ENCODE assay signal across 10 cellular contexts in the genomic region with DNA sequence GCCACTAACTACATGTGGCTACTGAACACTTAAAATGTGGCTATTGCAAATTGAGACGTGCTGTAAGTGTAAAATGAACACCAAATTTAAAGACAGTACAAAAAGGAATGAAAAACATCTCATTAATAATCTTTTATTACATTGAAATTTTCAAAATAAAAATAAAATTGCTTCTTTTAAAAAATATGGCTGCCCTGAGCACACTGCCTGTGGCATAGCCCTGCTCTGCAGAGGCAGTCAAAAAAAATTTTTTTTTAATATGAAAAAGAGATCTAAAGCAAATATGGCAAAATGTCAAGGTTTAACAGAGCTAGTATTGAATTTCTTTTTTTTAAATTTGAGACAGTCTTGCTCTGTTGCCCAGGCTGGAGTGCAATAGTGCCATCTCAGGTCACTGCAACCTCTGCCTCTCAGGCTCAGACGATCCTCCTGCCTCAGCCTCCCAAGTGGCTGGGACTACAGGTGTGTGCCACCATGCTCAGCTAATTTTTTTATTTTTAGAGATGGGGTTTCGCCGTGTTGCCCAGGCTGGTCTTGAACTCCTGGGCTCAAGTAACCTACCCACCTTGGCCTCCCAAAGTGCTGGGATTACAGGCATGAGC. TPM values are rescaled to one million over a fixed set of nuclear protein-coding genes. Genes with fewer than 3 reads are reported as not detected.
DNase-seq lines count a peak whose midpoint lies in the region; ATAC-seq, FAIRE-seq and TF ChIP-seq lines count a peak whose summit lies in the region.
"Had no signal": no experiment of that assay in that cellular context is flagged by ENCODE, and none has a peak within 500 bp of the region (broad histone marks: within the 10 kb centered on the region; RNA-seq: fewer than 3 reads in every experiment).

No MANE protein-coding gene starts in this region.

- H3K4me3 Mint-ChIP-seq in activated CD4-positive, alpha-beta memory T cell treated with anti-CD3 and anti-CD28 coated beads for 36 hours: no peak overlapping the region

- H3K4me3 ChIP-seq in HepG2 (replicated peaks in 1 of 3; ENCODE audit: insufficient read depth in 1 of 3, low read depth in 2 of 3, low read length in 3 of 3) (no peak overlapping the region), right lobe of liver (no peak overlapping the region), PC-9 (no peak overlapping the region), suprapubic skin (no peak overlapping the region)
- H3K4me3 ChIP-seq: gastrocnemius medialis, vagina had no signal

- H3K36me3 ChIP-seq in HepG2 (replicated peaks in 1 of 2; ENCODE audit: control insufficient read depth in 1 of 2, insufficient read depth in 2 of 2, low read length in 2 of 2): peaks cover 0 to 8% of the 10 kb centered on the region in 2 experiments; a peak in 1 of 5 replicates
- no peaks in the 10 kb centered on the region for H3K36me3 ChIP-seq in right lobe of liver
- no peaks in the 10 kb centered on the region for H3K36me3 ChIP-seq in PC-9 (ENCODE audit: low read depth)
- no peaks in the 10 kb centered on the region for H3K36me3 ChIP-seq in suprapubic skin
- H3K36me3 ChIP-seq: gastrocnemius medialis, vagina had no signal

- TF ChIP-seq RAD21 in HepG2 (CRISPR knock-in tag; IDR thresholded peaks at IDR 0.05): no peak

- intact Hi-C loops in HepG2 (cut with micrococcal nuclease; ENCODE audit: unreplicated experiment) (loop anchor here (1.0 kb wide), 6 partner anchors 49 to 228 kb away; a partner anchor contains a TSS), right lobe of liver (cut with DNase I) (loop anchor here in 1 of 2 donors (5.0 kb wide), 1 partner anchor 225 kb away; no protein-coding TSS in a partner anchor), PC-9 (cut with micrococcal nuclease; ENCODE audit: unreplicated experiment) (loop anchor here (1.0 to 5.0 kb wide), 2 partner anchors 75 to 228 kb away; no protein-coding TSS in a partner anchor)
- intact Hi-C loops in activated CD4-positive, alpha-beta memory T cell treated with anti-CD3 and anti-CD28 coated beads for 36 hours (cut with micrococcal nuclease): loop anchor here (1.0 to 2.0 kb wide), 2 partner anchors 50 to 228 kb away; a partner anchor contains a TSS

- H2AFZ ChIP-seq in HepG2 (ENCODE audit: low read length): no peak overlapping the region
- H2AFZ ChIP-seq in PC-9: no peak overlapping the region

- H3K36me3 Mint-ChIP-seq in activated CD4-positive, alpha-beta memory T cell treated with anti-CD3 and anti-CD28 coated beads for 36 hours: peaks cover 9% of the 10 kb centered on the region

- POLR2A ChIA-PET in HepG2 (lab: Yijun Ruan, JAX) (interaction anchor here (1.0 to 3.9 kb wide), 4 partner anchors 26 to 227 kb away, joined by 3 to 21 read pairs (median 15); a partner anchor contains a TSS), PC-9 (lab: Charles Lee; ENCODE audit: unreplicated experiment) (no interaction called here)
- POLR2A ChIA-PET in activated CD4-positive, alpha-beta memory T cell treated with anti-CD3 and anti-CD28 coated beads for 36 hours (lab: Charles Lee): no interaction called here

- CTCF ChIA-PET in HepG2 (lab: Yijun Ruan, JAX; ENCODE audit: low intra/inter-chr PET ratio, low total read pairs): interaction anchor here (1.3 to 2.6 kb wide), 4 partner anchors 50 to 229 kb away, joined by 7 to 41 read pairs (median 22); a partner anchor contains a TSS
- CTCF ChIA-PET in PC-9 (lab: Charles Lee): no interaction called here
- CTCF ChIA-PET in activated CD4-positive, alpha-beta memory T cell treated with anti-CD3 and anti-CD28 coated beads for 36 hours (lab: Charles Lee): interaction anchor here (0.6 to 13.3 kb wide), 13 partner anchors 10 to 362 kb away, joined by 3 to 178 read pairs (median 4); a partner anchor contains a TSS

- H3K79me2 ChIP-seq in HepG2 (ENCODE audit: insufficient read depth, low read length) (no peaks in the 10 kb centered on the region), PC-9 (ENCODE audit: low read depth) (no peaks in the 10 kb centered on the region)

- H3K27ac ChIP-seq in HepG2 (ENCODE audit: extremely low read length, insufficient read depth, low read length) (peak overlapping the region; percentile 91), right lobe of liver (no peak overlapping the region), PC-9 (no peak overlapping the region), suprapubic skin (no peak overlapping the region)
- H3K27ac ChIP-seq: gastrocnemius medialis, vagina had no signal

- FAIRE-seq in HepG2 (lab: Jason Lieb, UNC): no peak

- H3K9me2 ChIP-seq in PC-9 (ENCODE audit: insufficient read depth): no peaks in the 10 kb centered on the region

- H3K9me3 ChIP-seq in HepG2 (ENCODE audit: low read length) (no peaks in the 10 kb centered on the region), right lobe of liver (no peaks in the 10 kb centered on the region), PC-9 (ENCODE audit: insufficient read depth, low read depth) (no peaks in the 10 kb centered on the region), suprapubic skin (no peaks in the 10 kb centered on the region)
- H3K9me3 ChIP-seq: gastrocnemius medialis, vagina had no signal

- BruUV-seq in HepG2 (replicated peaks; lab: Mats Ljungman, UMichigan) (no TSS peak), PC-9 (replicated peaks; lab: Mats Ljungman, UMichigan) (no TSS peak)

- H3K27me3 ChIP-seq in HepG2 (ENCODE audit: control insufficient read depth in 1 of 2, insufficient read depth in 2 of 2, low read length in 2 of 2): no peaks in the 10 kb centered on the region
- H3K27me3 ChIP-seq in right lobe of liver: no peaks in the 10 kb centered on the region
- no peaks in the 10 kb centered on the region for H3K27me3 ChIP-seq in PC-9 (ENCODE audit: insufficient read depth, low read depth)
- no peaks in the 10 kb centered on the region for H3K27me3 ChIP-seq in suprapubic skin
- H3K27me3 ChIP-seq: gastrocnemius medialis, vagina had no signal

- H4K20me1 ChIP-seq in HepG2 (ENCODE audit: insufficient read depth, low read length): no peaks in the 10 kb centered on the region
- no peaks in the 10 kb centered on the region; the same call in 1 of the 2 replicates for H4K20me1 ChIP-seq in PC-9 (ENCODE audit: insufficient read depth)

- H3K27ac Mint-ChIP-seq in activated CD4-positive, alpha-beta memory T cell treated with anti-CD3 and anti-CD28 coated beads for 36 hours: no peak overlapping the region

- no peak overlapping the region for H3K4me2 ChIP-seq in HepG2 (ENCODE audit: low read depth, low read length)
- H3K4me2 ChIP-seq in PC-9: no peak overlapping the region

- 64% methylated on average over 4 of the region's 4 CpGs for WGBS in HepG2 (ENCODE audit: low lambda C conversion rate)
- WGBS in right lobe of liver (ENCODE audit: insufficient coverage, low coverage, low lambda C conversion rate, missing lambda C conversion rate): 29% methylated on average over 2 of the region's 4 CpGs
- WGBS in suprapubic skin: 61% methylated on average over 4 of the region's 4 CpGs

- DNase-seq in HepG2 (ENCODE audit: low spot score) (no peak), right lobe of liver (no peak), PC-9 (no peak), DMS79 (lab: John Stamatoyannopoulos, UW) (no peak), suprapubic skin (ENCODE audit: low spot score in 2 of 2) (no peak), NCI-H1417 (lab: John Stamatoyannopoulos, UW) (no peak)
- no peak for DNase-seq in activated CD4-positive, alpha-beta memory T cell treated with anti-CD3 and anti-CD28 coated beads for 36 hours
- DNase-seq: gastrocnemius medialis had no signal

- no peaks in the 10 kb centered on the region for H3K9me3 Mint-ChIP-seq in activated CD4-positive, alpha-beta memory T cell treated with anti-CD3 and anti-CD28 coated beads for 36 hours

- in situ Hi-C loops in HepG2 (cut with HindIII; ENCODE audit: extremely low pct_ligation_motif_present, low pct_unique_long_range_greater_than_20kb): loop anchor here (5.0 kb wide), 2 partner anchors 50 to 225 kb away; a partner anchor contains a TSS

- H3K27me3 Mint-ChIP-seq in activated CD4-positive, alpha-beta memory T cell treated with anti-CD3 and anti-CD28 coated beads for 36 hours: no peaks in the 10 kb centered on the region

- no peak for TF ChIP-seq EP300 in HepG2 (IDR thresholded peaks at IDR 0.05; ENCODE audit: low read depth in 2 of 2, low read length in 2 of 2)
- TF ChIP-seq EP300 in HepG2 (CRISPR knock-in tag; IDR thresholded peaks at IDR 0.05; ENCODE audit: borderline replicate concordance): no peak
- no peak for TF ChIP-seq EP300 in suprapubic skin (IDR thresholded peaks at IDR 0.05)

- no peak overlapping the region for H3K9ac ChIP-seq in HepG2 (ENCODE audit: insufficient read depth, low read depth, low read length)

- no peak for TF ChIP-seq CTCF in HepG2 (CRISPR knock-in tag; IDR thresholded peaks at IDR 0.05)
- no peak for TF ChIP-seq CTCF in right lobe of liver (IDR thresholded peaks at IDR 0.05)
- peak; percentile 21; the same call in 1 of the 2 replicates for TF ChIP-seq CTCF in PC-9 (conservative IDR thresholded peaks at IDR 0.05)
- no peak for TF ChIP-seq CTCF in suprapubic skin (IDR thresholded peaks at IDR 0.05)

- H3K4me1 ChIP-seq in HepG2 (ENCODE audit: insufficient read depth, low read length) (peaks cover 38% of the 10 kb centered on the region), right lobe of liver (peaks cover 0 to 14% (median 0%) of the 10 kb centered on the region in 4 donors), PC-9 (replicated peaks; ENCODE audit: insufficient read depth) (no peaks in the 10 kb centered on the region), suprapubic skin (no peaks in the 10 kb centered on the region)
- H3K4me1 ChIP-seq: gastrocnemius medialis, vagina had no signal

- H3F3A ChIP-seq in PC-9 (ENCODE audit: insufficient read depth, low read depth): no peaks in the 10 kb centered on the region

- ATAC-seq in HepG2: peak; percentile 34
- ATAC-seq in right lobe of liver: no peak
- ATAC-seq in HG02852 (IDR thresholded peaks at IDR 0.05; ENCODE audit: unreplicated experiment): peak; percentile 25

- TF ChIP-seq POLR2A in HepG2 (IDR thresholded peaks at IDR 0.05; ENCODE audit: insufficient read depth in 1 of 2, low read depth in 2 of 2, low read length in 2 of 2) (no peak), right lobe of liver (IDR thresholded peaks at IDR 0.05) (no peak), suprapubic skin (IDR thresholded peaks at IDR 0.05) (no peak)

- peaks cover 5% of the 10 kb centered on the region for H3K4me1 Mint-ChIP-seq in activated CD4-positive, alpha-beta memory T cell treated with anti-CD3 and anti-CD28 coated beads for 36 hours (ENCODE audit: low read depth)

RNA-seq across cellular contexts. Expression of a gene that starts 25.6 kb away (rescaled TPM):
- total RNA-seq in HepG2 (2016; rRNA removed; fragmentation: Illumina TruSeq; extraction: Trizol) (31.1 and 43.0 TPM in 2 replicates), right lobe of liver (10 to 100 TPM; 11.5 to 24.3 (median 15.5) TPM), PC-9 (2021) (20.5 and 21.5 TPM in 2 replicates), suprapubic skin (10 to 100 TPM; 16.4 to 24.8 (median 22.0) TPM)
- total RNA-seq in HepG2 (2016; cell fraction: cytosol; rRNA removed; fragmentation: Illumina TruSeq; extraction: Trizol; ENCODE audit: low read depth): 22.8 and 29.5 TPM in 2 replicates
- total RNA-seq in HepG2 (2016; cell fraction: insoluble cytoplasmic fraction; rRNA removed; fragmentation: Illumina TruSeq; extraction: Trizol): 30.2 and 36.7 TPM in 2 replicates
- total RNA-seq in HepG2 (2016; cell fraction: membrane; rRNA removed; fragmentation: Illumina TruSeq; extraction: Trizol): 17.9 and 21.0 TPM in 2 replicates
- total RNA-seq in HepG2 (2016; cell fraction: nucleus; rRNA removed; fragmentation: Illumina TruSeq; extraction: Trizol): 19.2 and 25.1 TPM in 2 replicates
- polyA plus RNA-seq in HepG2 (2011; rRNA removed): 4.4 and 5.2 TPM in 2 replicates
- polyA plus RNA-seq in HepG2 (2011; cell fraction: cytosol; rRNA removed): 3.7 and 3.8 TPM in 2 replicates
- polyA plus RNA-seq in HepG2 (2011; cell fraction: nucleus; rRNA removed): 5.2 and 6.2 TPM in 2 replicates
- 7.8 and 11.4 TPM in 2 replicates for polyA plus RNA-seq in HepG2 (2012)
- 1.1 and 1.8 TPM in 2 replicates for polyA plus RNA-seq in HepG2 (2016; cell fraction: cytosol; fragmentation: Illumina TruSeq; extraction: Trizol; ENCODE audit: low read depth)
- 23.8 and 26.8 TPM in 2 replicates for polyA plus RNA-seq in HepG2 (2016; cell fraction: insoluble cytoplasmic fraction; fragmentation: Illumina TruSeq; extraction: Trizol; ENCODE audit: low read depth)
- polyA plus RNA-seq in HepG2 (2016; cell fraction: membrane; fragmentation: Illumina TruSeq; extraction: Trizol; ENCODE audit: low read depth): 4.5 and 4.9 TPM in 2 replicates
- 17.3 and 19.4 TPM in 2 replicates for polyA plus RNA-seq in HepG2 (2016; cell fraction: nucleus; fragmentation: Illumina TruSeq; extraction: Trizol; ENCODE audit: insufficient read depth, low read depth)
- 5.7 and 8.3 TPM in 2 replicates for polyA minus RNA-seq in HepG2 (2011; rRNA and poly(A)+ RNA removed; ENCODE audit: low replicate concordance)
- polyA minus RNA-seq in HepG2 (2011; cell fraction: cytosol; rRNA and poly(A)+ RNA removed): 9.0 and 10.6 TPM in 2 replicates
- 22.0 and 25.2 TPM in 2 replicates for polyA minus RNA-seq in HepG2 (2011; cell fraction: nucleus; rRNA and poly(A)+ RNA removed)
- total RNA-seq in activated CD4-positive, alpha-beta memory T cell treated with anti-CD3 and anti-CD28 coated beads for 36 hours: 10 to 100 TPM; 22.7 to 26.3 TPM

RNA-seq across cellular contexts. Expression of a gene that starts 49.8 kb away (rescaled TPM):
- total RNA-seq in HepG2 (2016; rRNA removed; fragmentation: Illumina TruSeq; extraction: Trizol) (13.5 and 16.5 TPM in 2 replicates), right lobe of liver (1 to 10 TPM; 1.6 to 4.0 (median 3.0) TPM), PC-9 (2021) (10.8 and 11.3 TPM in 2 replicates), suprapubic skin (1 to 10 TPM; 2.0 to 3.3 (median 3.0) TPM)
- 4.0 and 4.1 TPM in 2 replicates for total RNA-seq in HepG2 (2016; cell fraction: cytosol; rRNA removed; fragmentation: Illumina TruSeq; extraction: Trizol; ENCODE audit: low read depth)
- 13.8 and 16.2 TPM in 2 replicates for total RNA-seq in HepG2 (2016; cell fraction: insoluble cytoplasmic fraction; rRNA removed; fragmentation: Illumina TruSeq; extraction: Trizol)
- 8.1 and 8.7 TPM in 2 replicates for total RNA-seq in HepG2 (2016; cell fraction: membrane; rRNA removed; fragmentation: Illumina TruSeq; extraction: Trizol)
- total RNA-seq in HepG2 (2016; cell fraction: nucleus; rRNA removed; fragmentation: Illumina TruSeq; extraction: Trizol): 8.0 and 8.6 TPM in 2 replicates
- 2.0 and 3.0 TPM in 2 replicates for polyA plus RNA-seq in HepG2 (2011; rRNA removed)
- polyA plus RNA-seq in HepG2 (2011; cell fraction: cytosol; rRNA removed): 1.8 and 2.4 TPM in 2 replicates
- polyA plus RNA-seq in HepG2 (2011; cell fraction: nucleus; rRNA removed): 1.9 and 2.2 TPM in 2 replicates
- polyA plus RNA-seq in HepG2 (2012): 5.6 and 8.8 TPM in 2 replicates
- polyA plus RNA-seq in HepG2 (2016; cell fraction: cytosol; fragmentation: Illumina TruSeq; extraction: Trizol; ENCODE audit: low read depth): 5.2 and 5.7 TPM in 2 replicates
- polyA plus RNA-seq in HepG2 (2016; cell fraction: insoluble cytoplasmic fraction; fragmentation: Illumina TruSeq; extraction: Trizol; ENCODE audit: low read depth): 21.2 and 22.6 TPM in 2 replicates
- 7.6 and 8.0 TPM in 2 replicates for polyA plus RNA-seq in HepG2 (2016; cell fraction: membrane; fragmentation: Illumina TruSeq; extraction: Trizol; ENCODE audit: low read depth)
- 13.9 and 16.8 TPM in 2 replicates for polyA plus RNA-seq in HepG2 (2016; cell fraction: nucleus; fragmentation: Illumina TruSeq; extraction: Trizol; ENCODE audit: insufficient read depth, low read depth)
- polyA minus RNA-seq in HepG2 (2011; rRNA and poly(A)+ RNA removed; ENCODE audit: low replicate concordance): 2.0 and 2.8 TPM in 2 replicates
- 3.9 and 4.3 TPM in 2 replicates for polyA minus RNA-seq in HepG2 (2011; cell fraction: cytosol; rRNA and poly(A)+ RNA removed)
- polyA minus RNA-seq in HepG2 (2011; cell fraction: nucleus; rRNA and poly(A)+ RNA removed): 2.0 and 2.7 TPM in 2 replicates
- total RNA-seq in activated CD4-positive, alpha-beta memory T cell treated with anti-CD3 and anti-CD28 coated beads for 36 hours: 10 to 100 TPM; 17.6 to 18.3 TPM

Comparison
In these comparisons a context has a peak if more than half of its experiments do, and no peak if none do; other contexts are left out.
1. ATAC-seq: peak in HepG2 (single experiment) and HG02852 (single experiment); none in right lobe of liver (0 of 4).